17 cellular contexts compared by ENCODE assay signal in the genomic region with DNA sequence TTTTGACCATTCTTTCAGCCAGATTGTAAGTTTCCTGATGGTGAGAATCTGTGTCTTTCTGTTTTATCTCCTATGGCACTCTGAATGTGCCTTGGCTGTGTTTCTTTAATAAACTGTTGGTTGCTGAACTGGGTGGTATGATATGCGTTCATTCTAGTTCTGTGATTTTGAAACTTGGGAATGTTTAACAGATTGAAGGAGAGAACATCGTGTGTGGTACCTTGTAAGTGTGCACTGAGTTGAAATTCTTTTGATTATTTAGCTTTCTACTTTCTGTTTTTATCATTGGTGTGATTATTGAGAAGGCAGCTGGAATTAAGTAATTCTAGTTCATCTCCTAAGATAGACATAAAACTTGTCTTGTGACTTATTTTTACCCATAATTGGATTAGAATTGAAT. TPM values are rescaled to one million over a fixed set of nuclear protein-coding genes. Genes with fewer than 3 reads are reported as not detected.
A peak's percentile ranks its signal among the peaks of the same experiment; 100 is the strongest.
DNase-seq lines count a peak whose midpoint lies in the region; ATAC-seq and TF ChIP-seq lines count a peak whose summit lies in the region.
"Had no signal": no experiment of that assay in that cellular context is flagged by ENCODE, and none has a peak within 500 bp of the region (broad histone marks: within the 10 kb centered on the region; RNA-seq: fewer than 3 reads in every experiment).

No MANE protein-coding gene starts in this region.

- peaks cover 7% of the 10 kb centered on the region for H3K36me3 Mint-ChIP-seq in activated naive CD4-positive, alpha-beta T cell treated with anti-CD3 and anti-CD28 coated beads, Interleukin-2, amount 10 ng/mL, durations not matched to agents 7 days and 5 days

- H3K36me3 ChIP-seq in adipocyte (ENCODE audit: control insufficient read depth, insufficient read depth, low read length, severe bottlenecking) (no peaks in the 10 kb centered on the region), muscle layer of colon (ENCODE audit: insufficient read depth, low read length) (no peaks in the 10 kb centered on the region), thoracic aorta (no peaks in the 10 kb centered on the region)

- peak overlapping the region; percentile 39 for H3K27ac Mint-ChIP-seq in activated naive CD4-positive, alpha-beta T cell treated with anti-CD3 and anti-CD28 coated beads, Interleukin-2, amount 10 ng/mL, durations not matched to agents 7 days and 5 days

- TF ChIP-seq CTCF in thoracic aorta (IDR thresholded peaks at IDR 0.05), result no peak

- CTCF ChIA-PET in activated naive CD4-positive, alpha-beta T cell treated with anti-CD3 and anti-CD28 coated beads, Interleukin-2, amount 10 ng/mL, durations not matched to agents 7 days and 5 days (lab: Charles Lee), result interaction anchor here (0.8 to 1.2 kb wide), 3 partner anchors 45 to 213 kb away, joined by 3 to 4 read pairs (median 3); no protein-coding TSS in a partner anchor

- no peaks in the 10 kb centered on the region for H3K9me3 ChIP-seq in adipocyte (ENCODE audit: control insufficient read depth, low read length)
- H3K9me3 ChIP-seq in muscle layer of colon (ENCODE audit: low read length), result no peaks in the 10 kb centered on the region
- H3K9me3 ChIP-seq in thoracic aorta, result no peaks in the 10 kb centered on the region
- H3K9me3 ChIP-seq: Caco-2, heart right ventricle had no signal

- H3K4me3 Mint-ChIP-seq in activated naive CD4-positive, alpha-beta T cell treated with anti-CD3 and anti-CD28 coated beads, Interleukin-2, amount 10 ng/mL, durations not matched to agents 7 days and 5 days, result no peak overlapping the region
- H3K4me3 Mint-ChIP-seq: central memory CD8-positive, alpha-beta T cell had no signal

- H3K9me3 Mint-ChIP-seq in activated naive CD4-positive, alpha-beta T cell treated with anti-CD3 and anti-CD28 coated beads, Interleukin-2, amount 10 ng/mL, durations not matched to agents 7 days and 5 days, result no peaks in the 10 kb centered on the region
- H3K9me3 Mint-ChIP-seq: central memory CD8-positive, alpha-beta T cell had no signal

- no peak overlapping the region for H3K9ac ChIP-seq in adipocyte (ENCODE audit: low read length)
- H3K9ac ChIP-seq in muscle layer of colon (ENCODE audit: low read length), result no peak overlapping the region

- H3K27me3 ChIP-seq in adipocyte (replicated peaks; ENCODE audit: control insufficient read depth, insufficient read depth, low read length) (no peaks in the 10 kb centered on the region), muscle layer of colon (ENCODE audit: control insufficient read depth in 1 of 2, insufficient read depth in 2 of 2, low read length in 2 of 2) (no peaks in the 10 kb centered on the region), thoracic aorta (replicated peaks; ENCODE audit: insufficient read depth) (no peaks in the 10 kb centered on the region)
- H3K27me3 ChIP-seq: heart right ventricle had no signal

- H3K27ac ChIP-seq in muscle layer of colon (ENCODE audit: low read depth, low read length), result peak overlapping the region; percentile 60
- no peak overlapping the region for H3K27ac ChIP-seq in thoracic aorta

- H3K27me3 Mint-ChIP-seq in activated naive CD4-positive, alpha-beta T cell treated with anti-CD3 and anti-CD28 coated beads, Interleukin-2, amount 10 ng/mL, durations not matched to agents 7 days and 5 days, result no peaks in the 10 kb centered on the region
- H3K27me3 Mint-ChIP-seq: central memory CD8-positive, alpha-beta T cell had no signal

- ATAC-seq in thoracic aorta (ENCODE audit: insufficient number of reproducible peaks, low FRiP score, low read depth) (no peak), GM21423 (IDR thresholded peaks at IDR 0.05; ENCODE audit: unreplicated experiment) (no peak), GM18867 (IDR thresholded peaks at IDR 0.05; ENCODE audit: unreplicated experiment) (no peak)
- ATAC-seq: heart right ventricle, left cardiac atrium had no signal

- H3K4me3 ChIP-seq in adipocyte (ENCODE audit: low read length) (peak overlapping the region; percentile 97), muscle layer of colon (ENCODE audit: low read depth in 1 of 2, low read length in 2 of 2) (no peak overlapping the region), thoracic aorta (peak overlapping the region; percentile 75)

- no peak for DNase-seq in activated naive CD4-positive, alpha-beta T cell treated with anti-CD3 and anti-CD28 coated beads, Interleukin-2, amount 10 ng/mL, durations not matched to agents 7 days and 5 days
- no peak for DNase-seq in activated naive CD4-positive, alpha-beta T cell (lab: John Stamatoyannopoulos, UW)
- DNase-seq in adipocyte (ENCODE audit: low read depth), result no peak
- DNase-seq in thoracic aorta (ENCODE audit: low spot score), result no peak
- DNase-seq in NOMO-1 treated with dmso at 0.1 percent for 144 hours (lab: John Stamatoyannopoulos, UW; ENCODE audit: unreplicated experiment), result no peak
- DNase-seq: activated naive CD4-positive, alpha-beta T cell treated with anti-CD3 and anti-CD28 coated beads, Interleukin-2, amount 50 U/mL, for 16 hours; Caco-2; H7; heart right ventricle; left cardiac atrium; NCI-H2081; nephron progenitor cell; SHP77 had no signal

- H3K4me1 Mint-ChIP-seq in activated naive CD4-positive, alpha-beta T cell treated with anti-CD3 and anti-CD28 coated beads, Interleukin-2, amount 10 ng/mL, durations not matched to agents 7 days and 5 days, result peaks cover 42% of the 10 kb centered on the region

- peaks cover 67% of the 10 kb centered on the region for H3K4me1 ChIP-seq in adipocyte (ENCODE audit: control insufficient read depth, insufficient read depth, low read length)
- peaks cover 71% of the 10 kb centered on the region for H3K4me1 ChIP-seq in muscle layer of colon (ENCODE audit: insufficient read depth, low read length)
- peaks cover 62 to 70% of the 10 kb centered on the region in 2 donors for H3K4me1 ChIP-seq in thoracic aorta (ENCODE audit: control insufficient read depth in 1 of 2, low read depth in 2 of 2)

RNA-seq across cellular contexts. Expression of a gene that starts 4.6 kb away (rescaled TPM):
- 10 to 100 TPM; 47.0 to 93.0 TPM for total RNA-seq in thoracic aorta

Comparison
In these comparisons a context has a peak if more than half of its experiments do, and no peak if none do; other contexts are left out.
1. H3K4me3 ChIP-seq: peak in adipocyte (single experiment) and thoracic aorta (single experiment); none in muscle layer of colon (0 of 2).